Comparison of ENCODE assay signal across 9 cellular contexts in genomic region chr1:61051455-61052392, GRCh38. TPM values are rescaled to one million over a fixed set of nuclear protein-coding genes. Genes with fewer than 3 reads are reported as not detected.
DNase-seq lines count a peak whose midpoint lies in the region; ATAC-seq, FAIRE-seq and TF ChIP-seq lines count a peak whose summit lies in the region.
"Had no signal": no experiment of that assay in that cellular context is flagged by ENCODE, and none has a peak within 500 bp of the region (broad histone marks: within the 10 kb centered on the region; RNA-seq: fewer than 3 reads in every experiment).

No MANE protein-coding gene starts in this region.

- no peak for FAIRE-seq in A549 (lab: Jason Lieb, UNC)

- ATAC-seq in A549: no peak
- no peak for ATAC-seq in naive thymus-derived CD4-positive, alpha-beta T cell

- no peaks in the 10 kb centered on the region for H3K36me3 ChIP-seq in naive thymus-derived CD4-positive, alpha-beta T cell (ENCODE audit: control insufficient read depth in 2 of 3, insufficient read depth in 3 of 3, low read length in 3 of 3)

- H3K4me1 Mint-ChIP-seq in endothelial cell (ENCODE audit: unreplicated experiment): peaks cover 41% of the 10 kb centered on the region
- H3K4me1 Mint-ChIP-seq in naive thymus-derived CD4-positive, alpha-beta T cell: peaks cover 17 to 41% (median 32%) of the 10 kb centered on the region in 7 donors

- intact Hi-C loops in naive thymus-derived CD4-positive, alpha-beta T cell (cut with micrococcal nuclease): loop anchor here (1.0 to 10.0 kb wide), 8 partner anchors 163 to 801 kb away; no protein-coding TSS in a partner anchor

- H3K9me3 ChIP-seq in A549: no peaks in the 10 kb centered on the region
- no peaks in the 10 kb centered on the region for H3K9me3 ChIP-seq in naive thymus-derived CD4-positive, alpha-beta T cell (ENCODE audit: control insufficient read depth in 2 of 3, low read length in 3 of 3)

- DNase-seq in A549 (ENCODE audit: low read depth in 1 of 2, low spot score in 1 of 2): no peak
- DNase-seq in NCI-H2029 (lab: John Stamatoyannopoulos, UW): peak; percentile 50
- DNase-seq in endothelial cell (ENCODE audit: low spot score): no peak
- DNase-seq in naive thymus-derived CD4-positive, alpha-beta T cell: no peak
- no peak for DNase-seq in NK-92 treated with Interleukin-12 subunit alpha and Interleukin-12 subunit beta, amount 100 ng/mL, for 24 hours (lab: John Stamatoyannopoulos, UW)
- no peak for DNase-seq in AG08396 (ENCODE audit: low spot score)
- DNase-seq in GOT3 (lab: John Stamatoyannopoulos, UW): no peak
- DNase-seq in NCI-H1092 (lab: John Stamatoyannopoulos, UW): no peak
- DNase-seq: DMS153 had no signal

- no peak for TF ChIP-seq POLR2A in A549 (IDR thresholded peaks at IDR 0.05; ENCODE audit: low read length)

- CTCF ChIA-PET in A549 (lab: Yijun Ruan, JAX): interaction anchor here (0.6 to 3.9 kb wide), 4 partner anchors 8 to 72 kb away, joined by 4 to 20 read pairs (median 9); no protein-coding TSS in a partner anchor
- CTCF ChIA-PET in naive thymus-derived CD4-positive, alpha-beta T cell (lab: Charles Lee): interaction anchor here (0.6 to 4.2 kb wide), 6 partner anchors 18 to 1653 kb away, joined by 3 to 29 read pairs (median 3); no protein-coding TSS in a partner anchor

- H3K4me1 ChIP-seq in A549: peaks cover 33% of the 10 kb centered on the region
- peaks cover 10 to 16% of the 10 kb centered on the region in 2 donors for H3K4me1 ChIP-seq in naive thymus-derived CD4-positive, alpha-beta T cell (ENCODE audit: control insufficient read depth in 2 of 2, insufficient read depth in 2 of 2, low read length in 2 of 2)

- POLR2A ChIA-PET in A549 (lab: Yijun Ruan, JAX): no interaction called here
- POLR2A ChIA-PET in naive thymus-derived CD4-positive, alpha-beta T cell (lab: Charles Lee): interaction anchor here (1.3 to 3.1 kb wide), 3 partner anchors 25 to 30 kb away, joined by 4 to 32 read pairs (median 9); partner anchors contain the start of gene NFIA

- peak overlapping the region; percentile 70 for H3K4me2 ChIP-seq in A549

- no peak for TF ChIP-seq EP300 in A549 (IDR thresholded peaks at IDR 0.05)

- peaks cover 4 to 13% of the 10 kb centered on the region in 2 donors for H3K27me3 ChIP-seq in naive thymus-derived CD4-positive, alpha-beta T cell (ENCODE audit: control insufficient read depth in 2 of 2, insufficient read depth in 2 of 2, low read length in 2 of 2)

- peak overlapping the region; percentile 86 for H3K27ac Mint-ChIP-seq in endothelial cell (ENCODE audit: unreplicated experiment)
- H3K27ac Mint-ChIP-seq in naive thymus-derived CD4-positive, alpha-beta T cell: no peak overlapping the region

- H3K36me3 Mint-ChIP-seq in endothelial cell (ENCODE audit: low read depth, unreplicated experiment): no peaks in the 10 kb centered on the region
- H3K36me3 Mint-ChIP-seq in naive thymus-derived CD4-positive, alpha-beta T cell: peaks cover 0 to 4% (median 0%) of the 10 kb centered on the region in 5 donors

- peak overlapping the region; percentile 83 for H3K4me3 ChIP-seq in A549
- no peak overlapping the region for H3K4me3 ChIP-seq in naive thymus-derived CD4-positive, alpha-beta T cell (ENCODE audit: low read length)

- H3K4me3 Mint-ChIP-seq in endothelial cell (ENCODE audit: unreplicated experiment): peak overlapping the region; percentile 93
- H3K4me3 Mint-ChIP-seq in naive thymus-derived CD4-positive, alpha-beta T cell: peak overlapping the region; percentile 67 to 86 (median 79)

- 87% methylated on average over 26 of the region's 26 CpGs for WGBS in A549 (ENCODE audit: missing lambda C conversion rate)

- H3K27me3 Mint-ChIP-seq in endothelial cell (ENCODE audit: unreplicated experiment): peaks cover 12% of the 10 kb centered on the region
- H3K27me3 Mint-ChIP-seq in naive thymus-derived CD4-positive, alpha-beta T cell: peaks cover 46 to 62% (median 57%) of the 10 kb centered on the region in 5 donors

- no peak for TF ChIP-seq RAD21 in A549 (conservative IDR thresholded peaks at IDR 0.05 in 1 of 2, IDR thresholded peaks at IDR 0.05 in 1 of 2)

- H3K27ac ChIP-seq in A549: peak overlapping the region; percentile 91 to 95
- H3K27ac ChIP-seq in naive thymus-derived CD4-positive, alpha-beta T cell (ENCODE audit: low read depth, low read length): no peak overlapping the region

- TF ChIP-seq CTCF in A549 (IDR thresholded peaks at IDR 0.05): no peak
- TF ChIP-seq CTCF in endothelial cell (IDR thresholded peaks at IDR 0.05; ENCODE audit: unreplicated experiment): no peak

- no peaks in the 10 kb centered on the region for H3K9me3 Mint-ChIP-seq in endothelial cell (ENCODE audit: unreplicated experiment)
- H3K9me3 Mint-ChIP-seq in naive thymus-derived CD4-positive, alpha-beta T cell: peaks cover 0 to 1% (median 0%) of the 10 kb centered on the region in 11 donors

TF ChIP-seq in A549, 52 proteins besides CTCF, POLR2A, EP300 and RAD21:
- TF ChIP-seq HOXB5 (CRISPR knock-in tag; IDR thresholded peaks at IDR 0.05): no peak
- TF ChIP-seq CEBPB (IDR thresholded peaks at IDR 0.05): no peak
- TF ChIP-seq MAX (IDR thresholded peaks at IDR 0.05): no peak
- TF ChIP-seq FOXS1 (CRISPR knock-in tag; IDR thresholded peaks at IDR 0.05): no peak
- TF ChIP-seq EHMT2 (IDR thresholded peaks at IDR 0.05; ENCODE audit: low read depth): no peak
- TF ChIP-seq NPAS2 (CRISPR knock-in tag; IDR thresholded peaks at IDR 0.05; ENCODE audit: borderline replicate concordance): no peak
- TF ChIP-seq RARB (CRISPR knock-in tag; IDR thresholded peaks at IDR 0.05): no peak
- no peak for TF ChIP-seq ZSCAN20 (CRISPR knock-in tag; IDR thresholded peaks at IDR 0.05)
- no peak for TF ChIP-seq ZFP36 (IDR thresholded peaks at IDR 0.05; ENCODE audit: borderline replicate concordance, partially characterized antibody)
- TF ChIP-seq TFCP2L1 (CRISPR knock-in tag; IDR thresholded peaks at IDR 0.05): no peak
- TF ChIP-seq RFX5 (IDR thresholded peaks at IDR 0.05): no peak
- no peak for TF ChIP-seq JUN (IDR thresholded peaks at IDR 0.05)
- TF ChIP-seq, protein P1, sequence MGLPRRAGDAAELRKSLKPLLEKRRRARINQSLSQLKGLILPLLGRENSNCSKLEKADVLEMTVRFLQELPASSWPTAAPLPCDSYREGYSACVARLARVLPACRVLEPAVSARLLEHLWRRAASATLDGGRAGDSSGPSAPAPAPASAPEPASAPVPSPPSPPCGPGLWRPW (IDR thresholded peaks at IDR 0.05): no peak

RNA-seq across cellular contexts. Expression of gene NFIA, which starts 30.6 kb away (rescaled TPM):
- polyA plus RNA-seq in A549 (2011; rRNA removed): 21.3 and 25.8 TPM in 2 replicates
- 7.6 and 9.7 TPM in 2 replicates for polyA plus RNA-seq in A549 (2012; cell fraction: cytosol; rRNA removed)
- 6.6 and 9.0 TPM in 2 replicates for polyA plus RNA-seq in A549 (2012; cell fraction: nucleus; rRNA removed)
- polyA plus RNA-seq in A549 (2017; fragmentation: RNase III; extraction: RNeasy Plus Mini Kit Qiagen cat#74134 plus additional on column Dnase treatment): 6.5 to 6.7 TPM (median 6.7 TPM) in 3 replicates
- 91.4 and 115 TPM in 2 replicates for polyA minus RNA-seq in A549 (2011; rRNA and poly(A)+ RNA removed)
- total RNA-seq in endothelial cell (ENCODE audit: unreplicated experiment): 16.2 TPM
- total RNA-seq in naive thymus-derived CD4-positive, alpha-beta T cell: 1 to 10 TPM; 1.0 to 8.6 (median 6.0) TPM
- 1 to 10 TPM; 5.3 to 5.9 TPM for polyA plus RNA-seq in naive thymus-derived CD4-positive, alpha-beta T cell
